1 cellular context compared by ENCODE assay signal in the genomic region with DNA sequence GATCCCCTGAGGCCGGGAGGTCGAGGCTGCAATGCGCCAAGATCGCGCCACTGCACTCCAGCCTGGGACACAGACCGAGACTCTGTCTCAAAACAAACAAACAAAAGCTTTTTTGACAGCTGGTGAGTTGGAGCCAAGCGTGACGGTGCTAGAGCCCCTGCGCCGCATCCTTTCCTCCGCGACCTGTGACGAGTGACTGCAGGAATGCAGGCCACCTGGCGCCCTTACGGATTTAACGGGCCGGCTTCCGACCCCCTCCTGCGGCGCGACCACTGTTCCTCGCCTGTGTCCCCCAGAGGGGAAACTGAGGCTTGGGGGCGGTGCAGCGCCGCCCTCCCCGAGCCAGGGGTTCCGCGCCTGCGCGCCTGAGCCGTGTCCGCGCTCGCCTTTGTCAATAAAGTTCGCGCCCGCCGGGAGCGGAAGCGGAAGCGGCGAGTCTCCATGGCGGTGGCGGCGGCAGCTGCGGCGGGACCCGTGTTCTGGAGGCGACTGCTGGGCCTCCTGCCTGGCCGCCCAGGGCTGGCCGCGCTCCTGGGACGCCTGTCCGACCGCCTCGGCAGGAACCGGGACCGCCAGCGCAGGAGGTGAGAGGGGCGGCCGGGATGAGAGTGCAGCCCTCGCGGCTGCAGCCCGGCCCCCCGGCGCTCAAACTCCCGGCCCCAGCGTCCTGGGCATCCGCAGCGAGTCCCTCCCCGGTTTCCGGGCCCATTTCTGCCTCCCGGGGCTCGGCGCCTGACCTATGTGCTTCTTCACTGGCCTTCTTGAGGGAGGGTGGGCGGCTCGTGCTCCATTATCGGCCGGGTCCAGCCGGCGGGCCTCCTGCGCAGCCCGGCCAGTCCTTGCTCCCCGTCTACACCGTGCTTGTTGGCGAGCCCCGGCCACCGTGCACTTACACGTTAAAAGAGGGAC.
A peak's percentile ranks its signal among the peaks of the same experiment; 100 is the strongest.
TF ChIP-seq lines count a peak whose summit lies in the region.

A gene with protein sequence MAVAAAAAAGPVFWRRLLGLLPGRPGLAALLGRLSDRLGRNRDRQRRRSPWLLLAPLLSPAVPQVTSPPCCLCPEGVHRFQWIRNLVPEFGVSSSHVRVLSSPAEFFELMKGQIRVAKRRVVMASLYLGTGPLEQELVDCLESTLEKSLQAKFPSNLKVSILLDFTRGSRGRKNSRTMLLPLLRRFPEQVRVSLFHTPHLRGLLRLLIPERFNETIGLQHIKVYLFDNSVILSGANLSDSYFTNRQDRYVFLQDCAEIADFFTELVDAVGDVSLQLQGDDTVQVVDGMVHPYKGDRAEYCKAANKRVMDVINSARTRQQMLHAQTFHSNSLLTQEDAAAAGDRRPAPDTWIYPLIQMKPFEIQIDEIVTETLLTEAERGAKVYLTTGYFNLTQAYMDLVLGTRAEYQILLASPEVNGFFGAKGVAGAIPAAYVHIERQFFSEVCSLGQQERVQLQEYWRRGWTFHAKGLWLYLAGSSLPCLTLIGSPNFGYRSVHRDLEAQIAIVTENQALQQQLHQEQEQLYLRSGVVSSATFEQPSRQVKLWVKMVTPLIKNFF (plus strand): TSS at position 425 of the 909 bp plus-strand sequence. CDS start 17 bp downstream, at position 442.

TF ChIP-seq in IMR-90, 13 proteins besides CTCF, POLR2A, EP300 and RAD21:
- peak; percentile 97 for TF ChIP-seq CHD1 (IDR thresholded peaks at IDR 0.05; ENCODE audit: low read depth, low read length)
- 0 out of 2 replicates have a peak, but pooled peaks have one; percentile 27 for TF ChIP-seq FOS (IDR thresholded peaks at IDR 0.05; ENCODE audit: low read depth, low read length)
- peak; percentile 84; the same call in 1 of the 2 replicates for TF ChIP-seq MAZ (IDR thresholded peaks at IDR 0.05; ENCODE audit: borderline replicate concordance, low read depth, low read length)
- 0 out of 2 replicates have a peak, but pooled peaks have one; percentile 7 for TF ChIP-seq NFE2L2 (IDR thresholded peaks at IDR 0.05; ENCODE audit: low read depth, low read length)
- peak; percentile 63 for TF ChIP-seq RCOR1 (IDR thresholded peaks at IDR 0.05; ENCODE audit: insufficient replicate concordance, low read length)
- no peak for TF ChIP-seq CEBPB (IDR thresholded peaks at IDR 0.05; ENCODE audit: low read depth, low read length)
